ENCODE assay signal across 8 cellular contexts in the genomic region with DNA sequence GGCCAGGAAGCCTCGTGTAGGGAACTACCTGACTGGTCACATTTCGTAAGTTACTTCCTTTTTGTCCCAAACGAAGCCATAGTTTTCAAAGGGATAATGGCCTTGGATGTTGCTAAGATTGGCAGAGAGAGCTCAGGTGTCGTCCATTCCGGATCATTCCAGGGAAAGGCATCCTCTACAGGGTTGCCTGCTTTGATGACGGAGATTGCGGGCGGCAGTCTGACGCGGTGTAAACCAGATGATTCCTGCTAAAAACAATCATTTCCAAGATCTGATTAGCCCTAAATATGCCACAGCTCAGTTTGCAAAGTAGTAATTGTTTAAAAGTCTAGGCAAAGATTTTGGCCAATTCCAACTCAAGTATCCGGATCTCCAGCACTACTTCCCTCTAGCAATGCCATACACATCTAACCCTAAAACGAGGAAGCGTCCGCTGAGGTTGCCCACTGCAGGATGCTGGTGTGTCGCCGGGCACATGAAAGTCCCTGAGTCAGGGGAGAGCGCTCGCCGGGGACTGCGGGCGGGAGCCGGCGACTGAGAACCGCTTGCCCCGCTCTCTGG. TPM values are rescaled to one million over a fixed set of nuclear protein-coding genes. Genes with fewer than 3 reads are reported as not detected.
DNase-seq lines count a peak whose midpoint lies in the region; ATAC-seq, FAIRE-seq and TF ChIP-seq lines count a peak whose summit lies in the region.

No MANE protein-coding gene starts in this region.

- peak overlapping the region; percentile 94 for H3K4me2 ChIP-seq in keratinocyte (ENCODE audit: control insufficient read depth, extremely low read depth, insufficient read depth, low read depth, low read length)

- no peaks in the 10 kb centered on the region for H3K27me3 Mint-ChIP-seq in activated naive CD8-positive, alpha-beta T cell

- no peaks in the 10 kb centered on the region for H3K9me1 ChIP-seq in keratinocyte (ENCODE audit: control insufficient read depth, extremely low read depth, insufficient read depth, low read length)

- H3K4me1 ChIP-seq in keratinocyte (ENCODE audit: control insufficient read depth, extremely low read depth, insufficient read depth, low read length) (peaks cover 58% of the 10 kb centered on the region), testis (peaks cover 6% of the 10 kb centered on the region)

- peak; percentile 59 for FAIRE-seq in keratinocyte (lab: Jason Lieb, UNC)

- DNase-seq in DMS153 (lab: John Stamatoyannopoulos, UW) (peak; percentile 4), keratinocyte (ENCODE audit: low read depth, low spot score) (no peak), testis (no peak), NCI-H82 treated with DMSO at 0.1 percent for 48 hours (lab: John Stamatoyannopoulos, UW; ENCODE audit: unreplicated experiment) (no peak), Ammon's horn (ENCODE audit: low spot score) (no peak)
- no peak for DNase-seq in Jurkat, Clone E6-1 (ENCODE audit: low read depth, low spot score)

- no peak for TF ChIP-seq CTCF in keratinocyte (optimal IDR thresholded peaks at IDR 0.05 in 1 of 3, IDR thresholded peaks at IDR 0.05 in 1 of 3, conservative IDR thresholded peaks at IDR 0.05 in 1 of 3; ENCODE audit: extremely low read depth in 1 of 3, insufficient read depth in 2 of 3, low read length in 3 of 3)
- TF ChIP-seq CTCF in testis (IDR thresholded peaks at IDR 0.05) = no peak

- H3K4me3 Mint-ChIP-seq in activated naive CD8-positive, alpha-beta T cell = peak overlapping the region; percentile 84

- 12 to 18% methylated on average over 15 to 16 of the region's 25 CpGs for WGBS in testis, 2 donors

- peak overlapping the region; percentile 60 for H2AFZ ChIP-seq in keratinocyte (ENCODE audit: control insufficient read depth, low read length)

- dilution Hi-C loops in keratinocyte (cut with MboI; ENCODE audit: extremely low pct_ligation_motif_present, low sequenced_read_pairs) = no loop called here

- H4K20me1 ChIP-seq in keratinocyte (ENCODE audit: control insufficient read depth, extremely low read depth, insufficient read depth, low read length) = no peaks in the 10 kb centered on the region

- H3K4me3 ChIP-seq in Jurkat, Clone E6-1 (ENCODE audit: low read length) = peak overlapping the region; percentile 62
- peak overlapping the region; percentile 68 to 81 (median 78) for H3K4me3 ChIP-seq in keratinocyte (ENCODE audit: control insufficient read depth in 2 of 3, extremely low read depth in 1 of 3, insufficient read depth in 2 of 3, low read depth in 1 of 3, low read length in 3 of 3)
- peak overlapping the region; percentile 71 to 94 for H3K4me3 ChIP-seq in testis

- peak overlapping the region; percentile 91 for H3K9ac ChIP-seq in keratinocyte (ENCODE audit: control insufficient read depth, extremely low read depth, insufficient read depth, low read length)

- peaks cover 64% of the 10 kb centered on the region for H3K4me1 Mint-ChIP-seq in activated naive CD8-positive, alpha-beta T cell (ENCODE audit: low read depth)

- H3K36me3 Mint-ChIP-seq in activated naive CD8-positive, alpha-beta T cell = peaks cover 1% of the 10 kb centered on the region

- H3K9me3 ChIP-seq in keratinocyte (ENCODE audit: control insufficient read depth, low read depth, low read length) (no peaks in the 10 kb centered on the region), testis (no peaks in the 10 kb centered on the region)

- peaks cover 4% of the 10 kb centered on the region for H3K9me3 Mint-ChIP-seq in activated naive CD8-positive, alpha-beta T cell (ENCODE audit: low read depth)

- ATAC-seq in GM21360 (IDR thresholded peaks at IDR 0.05; ENCODE audit: unreplicated experiment) = no peak

- H3K27me3 ChIP-seq in keratinocyte (ENCODE audit: control insufficient read depth, extremely low read depth, insufficient read depth, low read length) = no peaks in the 10 kb centered on the region
- no peaks in the 10 kb centered on the region for H3K27me3 ChIP-seq in testis

- intact Hi-C loops in testis (cut with DNase I; ENCODE audit: low total_unique reads) = no loop called here

- H3K27ac Mint-ChIP-seq in activated naive CD8-positive, alpha-beta T cell = peak overlapping the region; percentile 68

- H3K27ac ChIP-seq in keratinocyte (ENCODE audit: control insufficient read depth, insufficient read depth, low read length) = peak overlapping the region; percentile 93
- H3K27ac ChIP-seq in testis = peak overlapping the region; percentile 51 to 96

- H3K36me3 ChIP-seq in keratinocyte (ENCODE audit: control insufficient read depth in 2 of 2, extremely low read depth in 1 of 2, insufficient read depth in 2 of 2, low read length in 2 of 2) (peaks cover 3 to 18% of the 10 kb centered on the region in 2 experiments), testis (ENCODE audit: low read depth, missing control alignments) (no peaks in the 10 kb centered on the region)

- peaks cover 39% of the 10 kb centered on the region for H3K79me2 ChIP-seq in keratinocyte (ENCODE audit: control insufficient read depth, insufficient read depth, low read length)

- TF ChIP-seq POLR2A in testis (IDR thresholded peaks at IDR 0.05) = no peak

RNA-seq across cellular contexts. Expression of a gene that starts 0.6 kb away (rescaled TPM):
- polyA plus RNA-seq in Jurkat, Clone E6-1 (2012; ENCODE audit: insufficient read depth, insufficient read length) = 17.2 TPM
- polyA plus RNA-seq in keratinocyte (32.4 to 52.1 TPM (median 35.2 TPM) in 3 replicates), testis (ENCODE audit: insufficient read depth, low read depth, low replicate concordance) (25.4 TPM)
- polyA plus RNA-seq in keratinocyte (2011; ENCODE audit: low read depth) = 168 TPM
- polyA plus RNA-seq in keratinocyte (2011; cell fraction: cytosol; rRNA removed) = 23.2 and 57.4 TPM in 2 replicates
- 45.1 and 46.7 TPM in 2 replicates for polyA plus RNA-seq in keratinocyte (2011; cell fraction: nucleus; rRNA removed)
- polyA plus RNA-seq in keratinocyte (2012; ENCODE audit: low replicate concordance) = 26.7 and 32.1 TPM in 2 replicates
- polyA minus RNA-seq in keratinocyte = 16.7 to 62.3 TPM (median 35.9 TPM) in 3 replicates
- 23.8 TPM for polyA minus RNA-seq in keratinocyte (2011; cell fraction: cytosol; rRNA and poly(A)+ RNA removed)
- 29.8 and 58.3 TPM in 2 replicates for polyA minus RNA-seq in keratinocyte (2011; cell fraction: nucleus; rRNA and poly(A)+ RNA removed)
- total RNA-seq in testis = 10 to 100 TPM; 30.3 to 36.6 TPM

RNA-seq across cellular contexts. Expression of a gene that starts 41.8 kb away (rescaled TPM):
- not detected for polyA plus RNA-seq in Jurkat, Clone E6-1 (2012; ENCODE audit: insufficient read depth, insufficient read length)
- polyA plus RNA-seq in keratinocyte = 0.01 to 0.19 TPM (median 0.07 TPM) in 3 replicates
- polyA plus RNA-seq in keratinocyte (2011; ENCODE audit: low read depth) = not detected
- polyA plus RNA-seq in keratinocyte (2011; cell fraction: cytosol; rRNA removed) = 0.07 TPM in 1 of 2 replicates, not detected in the other
- 0.05 and 0.12 TPM in 2 replicates for polyA plus RNA-seq in keratinocyte (2011; cell fraction: nucleus; rRNA removed)
- polyA plus RNA-seq in keratinocyte (2012; ENCODE audit: low replicate concordance) = 0.05 TPM in 1 of 2 replicates, not detected in the other
- 0.64 TPM in 1 of 3 replicates, not detected in the others for polyA minus RNA-seq in keratinocyte
- not detected for polyA minus RNA-seq in keratinocyte (2011; cell fraction: cytosol; rRNA and poly(A)+ RNA removed)
- polyA minus RNA-seq in keratinocyte (2011; cell fraction: nucleus; rRNA and poly(A)+ RNA removed) = 0.23 TPM in 1 of 2 replicates, not detected in the other
- total RNA-seq in testis = 1 to 10 TPM; 1.7 to 7.0 TPM
- 5.8 TPM for polyA plus RNA-seq in testis (ENCODE audit: insufficient read depth, low read depth, low replicate concordance)
